ENCODE assay signal across 8 cellular contexts in the genomic region with DNA sequence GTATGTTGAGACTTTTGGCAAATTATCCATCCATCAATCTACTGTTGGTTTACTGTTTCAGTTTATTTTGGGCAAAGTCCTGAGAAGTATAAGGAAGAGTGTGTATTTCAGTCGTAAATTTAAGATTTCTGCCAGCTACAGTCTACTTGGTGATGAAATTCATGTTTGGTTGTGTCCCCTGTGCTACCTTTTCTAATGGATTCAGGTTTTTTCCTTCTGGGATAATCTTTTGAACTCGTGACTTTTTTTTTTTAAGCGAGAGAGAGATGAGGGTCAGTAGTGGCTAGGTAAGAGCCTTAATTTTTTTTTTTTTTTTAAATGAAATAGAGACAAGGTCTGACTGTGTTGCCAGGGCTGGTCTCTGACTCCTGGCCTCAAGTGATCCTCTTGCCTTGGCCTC. TPM values are rescaled to one million over a fixed set of nuclear protein-coding genes. Genes with fewer than 3 reads are reported as not detected.
DNase-seq lines count a peak whose midpoint lies in the region; ATAC-seq and TF ChIP-seq lines count a peak whose summit lies in the region.

No MANE protein-coding gene starts in this region.

- no peak for DNase-seq in CD8-positive, alpha-beta T cell
- DNase-seq in OCI-LY7 (ENCODE audit: low spot score) (no peak), endothelial cell (ENCODE audit: low spot score) (no peak), neuronal stem cell (ENCODE audit: low spot score) (no peak), cerebellar cortex (ENCODE audit: low spot score) (no peak), activated gamma-delta T cell treated with Interleukin-2 at 50 U/mL for 16 hours (no peak)
- DNase-seq in central memory CD4-positive, alpha-beta T cell, result no peak

- H3K4me1 Mint-ChIP-seq in CD8-positive, alpha-beta T cell (ENCODE audit: low read depth), result peaks cover 46% of the 10 kb centered on the region
- H3K4me1 Mint-ChIP-seq in endothelial cell (ENCODE audit: unreplicated experiment), result peaks cover 24% of the 10 kb centered on the region

- H3K4ac ChIP-seq in neuronal stem cell (ENCODE audit: low read length), result no peak overlapping the region

- peaks cover 23% of the 10 kb centered on the region; the same call in 1 of the 2 replicates for H3K79me2 ChIP-seq in OCI-LY7 (ENCODE audit: insufficient read depth, low read depth, low read length)

- ATAC-seq in CD8-positive, alpha-beta T cell, result no peak
- no peak for ATAC-seq in HG02759 (IDR thresholded peaks at IDR 0.05; ENCODE audit: unreplicated experiment)

- H3K36me3 ChIP-seq in CD8-positive, alpha-beta T cell (ENCODE audit: insufficient read depth, low read length), result no peaks in the 10 kb centered on the region
- H3K36me3 ChIP-seq in OCI-LY7 (ENCODE audit: insufficient read depth, low read length) (no peaks in the 10 kb centered on the region), neuronal stem cell (replicated peaks in 1 of 2; ENCODE audit: control insufficient read depth in 2 of 2, insufficient read depth in 2 of 2, low read length in 2 of 2) (no peaks in the 10 kb centered on the region)

- no peak overlapping the region for H2AK5ac ChIP-seq in neuronal stem cell (ENCODE audit: low read depth, low read length)

- peaks cover 24% of the 10 kb centered on the region for H3K4me1 ChIP-seq in CD8-positive, alpha-beta T cell (ENCODE audit: insufficient read depth, low read length)
- H3K4me1 ChIP-seq in OCI-LY7 (ENCODE audit: insufficient read depth, low read length, poor library complexity, severe bottlenecking) (peaks cover 27% of the 10 kb centered on the region), neuronal stem cell (ENCODE audit: control insufficient read depth in 2 of 2, insufficient read depth in 1 of 2, low read depth in 1 of 2, low read length in 2 of 2) (peaks cover 2 to 3% of the 10 kb centered on the region in 2 donors)

- CTCF ChIA-PET in CD8-positive, alpha-beta T cell (lab: Charles Lee), result interaction anchor here (0.6 to 2.6 kb wide), 2 partner anchors 49 to 931 kb away, joined by 3 to 6 read pairs; no protein-coding TSS in a partner anchor
- CTCF ChIA-PET in OCI-LY7 (lab: Charles Lee; ENCODE audit: unreplicated experiment), result no interaction called here

- H3K4me2 ChIP-seq in OCI-LY7 (ENCODE audit: low read length) (peak overlapping the region; percentile 81), neuronal stem cell (ENCODE audit: insufficient read depth, low read length, poor library complexity, severe bottlenecking) (peak overlapping the region; percentile 78)

- H3K23ac ChIP-seq in neuronal stem cell (ENCODE audit: low read depth, low read length, poor library complexity), result no peak overlapping the region

- peak overlapping the region; percentile 76 for H3K27ac Mint-ChIP-seq in CD8-positive, alpha-beta T cell
- peak overlapping the region; percentile 99 for H3K27ac Mint-ChIP-seq in endothelial cell (ENCODE audit: unreplicated experiment)

- peak overlapping the region; percentile 94; the same call in 1 of the 2 replicates for H2AFZ ChIP-seq in OCI-LY7 (ENCODE audit: low read length)
- peak overlapping the region; percentile 90 for H2AFZ ChIP-seq in neuronal stem cell (ENCODE audit: low read length)

- H3K9me3 Mint-ChIP-seq in CD8-positive, alpha-beta T cell, result no peaks in the 10 kb centered on the region
- H3K9me3 Mint-ChIP-seq in endothelial cell (ENCODE audit: unreplicated experiment), result no peaks in the 10 kb centered on the region

- intact Hi-C loops in CD8-positive, alpha-beta T cell (cut with DNase I, micrococcal nuclease), result loop anchor here (5.0 to 10.0 kb wide), 4 partner anchors 174 to 2004 kb away; a partner anchor contains a TSS
- intact Hi-C loops in OCI-LY7 (cut with micrococcal nuclease; ENCODE audit: unreplicated experiment), result no loop called here

- no peak overlapping the region for H3K18ac ChIP-seq in neuronal stem cell (ENCODE audit: low read length)

- peaks cover 2% of the 10 kb centered on the region for H3K79me1 ChIP-seq in neuronal stem cell (ENCODE audit: low read depth, low read length)

- H4K8ac ChIP-seq in neuronal stem cell (ENCODE audit: low read depth, low read length), result no peak overlapping the region

- peaks cover 6% of the 10 kb centered on the region for H3K36me3 Mint-ChIP-seq in CD8-positive, alpha-beta T cell
- peaks cover 8% of the 10 kb centered on the region for H3K36me3 Mint-ChIP-seq in endothelial cell (ENCODE audit: low read depth, unreplicated experiment)

- H4K20me1 ChIP-seq in OCI-LY7 (ENCODE audit: insufficient read depth, low read length), result peaks cover 5% of the 10 kb centered on the region; the same call in 1 of the 2 replicates

- no peak overlapping the region for H2BK5ac ChIP-seq in neuronal stem cell (ENCODE audit: low read length)

- no TSS peak for BruUV-seq in OCI-LY7 (replicated peaks; lab: Mats Ljungman, UMichigan)

- H3K9me3 ChIP-seq in CD8-positive, alpha-beta T cell (ENCODE audit: low read length), result no peaks in the 10 kb centered on the region
- H3K9me3 ChIP-seq in OCI-LY7 (ENCODE audit: low read length) (no peaks in the 10 kb centered on the region), neuronal stem cell (replicated peaks in 1 of 2; ENCODE audit: control insufficient read depth in 2 of 2, insufficient read depth in 1 of 2, low read depth in 1 of 2, low read length in 2 of 2) (no peaks in the 10 kb centered on the region)

- H2BK120ac ChIP-seq in neuronal stem cell (ENCODE audit: low read depth, low read length), result no peak overlapping the region

- no peaks in the 10 kb centered on the region for H3K27me3 ChIP-seq in CD8-positive, alpha-beta T cell (ENCODE audit: insufficient read depth, low read length)
- H3K27me3 ChIP-seq in neuronal stem cell (ENCODE audit: control insufficient read depth in 3 of 3, insufficient read depth in 3 of 3, low read depth in 1 of 3, low read length in 3 of 3), result peaks cover 0 to 2% (median 0%) of the 10 kb centered on the region in 3 experiments

- WGBS in neuronal stem cell (ENCODE audit: extremely low coverage in 2 of 2, insufficient read length in 2 of 2, insufficient replicate concordance in 1 of 2), 2 donors, result no CpG with 5 or more reads among the region's 3 CpGs

- no peak overlapping the region for H4K91ac ChIP-seq in neuronal stem cell (ENCODE audit: low read depth, low read length, poor library complexity)

- H3K4me3 Mint-ChIP-seq in CD8-positive, alpha-beta T cell, result peak overlapping the region; percentile 92
- H3K4me3 Mint-ChIP-seq in endothelial cell (ENCODE audit: unreplicated experiment), result peak overlapping the region; percentile 97

- H3K27ac ChIP-seq in CD8-positive, alpha-beta T cell (ENCODE audit: low read depth, low read length), result peak overlapping the region; percentile 74
- H3K27ac ChIP-seq in OCI-LY7 (ENCODE audit: low read depth, low read length, poor library complexity, severe bottlenecking) (no peak overlapping the region), neuronal stem cell (replicated peaks; ENCODE audit: low read length) (no peak overlapping the region)

- H3K14ac ChIP-seq in neuronal stem cell (ENCODE audit: low read length), result no peak overlapping the region

- H2BK15ac ChIP-seq in neuronal stem cell (ENCODE audit: low read length), result no peak overlapping the region

- POLR2A ChIA-PET in CD8-positive, alpha-beta T cell (lab: Charles Lee), result interaction anchor here (1.1 kb wide), 1 partner anchor 88 kb away, joined by 3 read pairs; no protein-coding TSS in a partner anchor
- POLR2A ChIA-PET in OCI-LY7 (lab: Charles Lee), result interaction anchor here (0.6 kb wide), 1 partner anchor 86 kb away, joined by 4 read pairs; no protein-coding TSS in a partner anchor

- no peaks in the 10 kb centered on the region for H3K27me3 Mint-ChIP-seq in CD8-positive, alpha-beta T cell (ENCODE audit: low read depth)
- H3K27me3 Mint-ChIP-seq in endothelial cell (ENCODE audit: unreplicated experiment), result peaks cover 8% of the 10 kb centered on the region

- no peaks in the 10 kb centered on the region for H3K9me2 ChIP-seq in OCI-LY7 (ENCODE audit: insufficient read depth, low read length)

- H2BK12ac ChIP-seq in neuronal stem cell (ENCODE audit: low read length), result no peak overlapping the region

- no peak for TF ChIP-seq CTCF in CD8-positive, alpha-beta T cell (IDR thresholded peaks at IDR 0.05)
- TF ChIP-seq CTCF in OCI-LY7 (conservative IDR thresholded peaks at IDR 0.05; ENCODE audit: low read length) (no peak), endothelial cell (IDR thresholded peaks at IDR 0.05; ENCODE audit: unreplicated experiment) (no peak)

- H3K9ac ChIP-seq in neuronal stem cell (ENCODE audit: low read depth, low read length, poor library complexity), result no peak overlapping the region

- H3K4me3 ChIP-seq in CD8-positive, alpha-beta T cell (ENCODE audit: low read depth, low read length), result peak overlapping the region; percentile 93
- H3K4me3 ChIP-seq in OCI-LY7 (ENCODE audit: low read depth, low read length, poor library complexity, severe bottlenecking) (peak overlapping the region; percentile 97), neuronal stem cell (ENCODE audit: low read length in 2 of 2) (peak overlapping the region; percentile 70 to 90)

RNA-seq across cellular contexts. Expression of a gene that starts 0.8 kb away (rescaled TPM):
- total RNA-seq in CD8-positive, alpha-beta T cell, result 1 to 10 TPM in 1 of 2 experiments, under 1 TPM in 1; 0.27 to 1.2 TPM
- not detected in 2 replicates for total RNA-seq in OCI-LY7 (2014; rRNA removed; shearing (Covaris generic))
- 0.34 TPM in 1 of 2 replicates, not detected in the other for total RNA-seq in OCI-LY7 (2022)
- total RNA-seq in endothelial cell (ENCODE audit: unreplicated experiment), result 5.4 TPM
- polyA plus RNA-seq in neuronal stem cell (2013, experiment 1 of 2), result 0.38 TPM
- polyA plus RNA-seq in neuronal stem cell (2013, experiment 2 of 2), result 0.32 TPM

RNA-seq across cellular contexts. Expression of a gene that starts 1.1 kb away (rescaled TPM):
- total RNA-seq in CD8-positive, alpha-beta T cell, result 1 to 10 TPM; 6.7 to 6.8 TPM
- total RNA-seq in OCI-LY7 (2014; rRNA removed; shearing (Covaris generic)), result 8.0 and 8.7 TPM in 2 replicates
- total RNA-seq in OCI-LY7 (2022) (12.3 and 13.4 TPM in 2 replicates), endothelial cell (ENCODE audit: unreplicated experiment) (11.8 TPM)
- 11.0 TPM for polyA plus RNA-seq in neuronal stem cell (2013, experiment 1 of 2)
- polyA plus RNA-seq in neuronal stem cell (2013, experiment 2 of 2), result 11.3 TPM
